In genomic region chr7:149598721-149599308, GRCh38 we compare ENCODE assay signal across 8 cellular contexts.
A peak's percentile ranks its signal among the peaks of the same experiment; 100 is the strongest.
DNase-seq lines count a peak whose midpoint lies in the region; ATAC-seq and TF ChIP-seq lines count a peak whose summit lies in the region.

No MANE protein-coding gene starts in this region.

- intact Hi-C loops in CD4-positive, alpha-beta T cell (cut with DNase I, micrococcal nuclease): no loop called here

- H3K4me1 ChIP-seq in OCI-LY1 (ENCODE audit: insufficient read depth, low read length, severe bottlenecking) (peaks cover 23% of the 10 kb centered on the region), endodermal cell (ENCODE audit: control insufficient read depth, insufficient read depth, low read length) (no peaks in the 10 kb centered on the region)

- no peak for DNase-seq in CD4-positive, alpha-beta T cell
- peak; percentile 48 for DNase-seq in GM20000 (ENCODE audit: low spot score)
- peak; percentile 81 for DNase-seq in endodermal cell
- DNase-seq in neural crest cell (ENCODE audit: low read depth, low spot score): peak; percentile 12
- DNase-seq in stimulated activated CD4-positive, alpha-beta T cell treated with anti-CD3 and anti-CD28 coated beads, Interleukin-12 subunit alpha, Interleukin-12 subunit beta, amount 100 ng/mL, for 4 hours: no peak
- DNase-seq in retina: no peak

- POLR2A ChIA-PET in CD4-positive, alpha-beta T cell (lab: Charles Lee): interaction anchor here (1.2 to 2.8 kb wide), 2 partner anchors 26 kb away, joined by 3 to 11 read pairs; no protein-coding TSS in a partner anchor

- peak overlapping the region; percentile 76 for H3K27ac Mint-ChIP-seq in CD4-positive, alpha-beta T cell
- H3K27ac Mint-ChIP-seq in endodermal cell (no peak overlapping the region), neural crest cell (ENCODE audit: unreplicated experiment) (no peak overlapping the region)

- no peaks in the 10 kb centered on the region for H3F3A ChIP-seq in OCI-LY1 (ENCODE audit: insufficient read depth, low read length)

- H3K9ac ChIP-seq in OCI-LY1 (ENCODE audit: low read length) (no peak overlapping the region), endodermal cell (ENCODE audit: extremely low read depth, low read length, poor library complexity, severe bottlenecking) (no peak overlapping the region)

- H4K20me1 ChIP-seq in OCI-LY1 (ENCODE audit: insufficient read depth, low read length): no peaks in the 10 kb centered on the region

- ATAC-seq in CD4-positive, alpha-beta T cell (ENCODE audit: poor library complexity): no peak
- ATAC-seq in HG03097 (IDR thresholded peaks at IDR 0.05; ENCODE audit: low FRiP score, unreplicated experiment): no peak

- no peaks in the 10 kb centered on the region for H3K9me3 Mint-ChIP-seq in CD4-positive, alpha-beta T cell
- H3K9me3 Mint-ChIP-seq in endodermal cell (no peaks in the 10 kb centered on the region), neural crest cell (no peaks in the 10 kb centered on the region)

- H3K27ac ChIP-seq in CD4-positive, alpha-beta T cell (ENCODE audit: low read depth, low read length): no peak overlapping the region
- H3K27ac ChIP-seq in OCI-LY1 (ENCODE audit: low read depth, low read length, poor library complexity, severe bottlenecking): no peak overlapping the region
- H3K27ac ChIP-seq in endodermal cell (ENCODE audit: low read depth, low read length): no peak overlapping the region

- no peak overlapping the region for H2AFZ ChIP-seq in OCI-LY1 (ENCODE audit: low read length)

- H3K9me2 ChIP-seq in OCI-LY1 (ENCODE audit: low read depth, low read length): no peaks in the 10 kb centered on the region

- H3K27me3 ChIP-seq in CD4-positive, alpha-beta T cell (ENCODE audit: control insufficient read depth, insufficient read depth, low read length): no peaks in the 10 kb centered on the region
- no peaks in the 10 kb centered on the region for H3K27me3 ChIP-seq in OCI-LY1 (ENCODE audit: insufficient read depth, low read length)
- H3K27me3 ChIP-seq in endodermal cell (ENCODE audit: control insufficient read depth, insufficient read depth, low read length, poor library complexity, severe bottlenecking): no peaks in the 10 kb centered on the region

- H3K36me3 ChIP-seq in OCI-LY1 (ENCODE audit: insufficient read depth, low read length) (peaks cover 70% of the 10 kb centered on the region), endodermal cell (ENCODE audit: control insufficient read depth, insufficient read depth, low read length) (peaks cover 53% of the 10 kb centered on the region)

- no peaks in the 10 kb centered on the region for H3K79me2 ChIP-seq in OCI-LY1 (ENCODE audit: insufficient read depth, low read length)

- H3K9me3 ChIP-seq in CD4-positive, alpha-beta T cell (ENCODE audit: control insufficient read depth, low read length): no peaks in the 10 kb centered on the region
- no peaks in the 10 kb centered on the region for H3K9me3 ChIP-seq in OCI-LY1 (ENCODE audit: low read length)
- H3K9me3 ChIP-seq in endodermal cell (ENCODE audit: control insufficient read depth, low read length): no peaks in the 10 kb centered on the region

- TF ChIP-seq CTCF in CD4-positive, alpha-beta T cell (IDR thresholded peaks at IDR 0.05): no peak
- TF ChIP-seq CTCF in GM20000 (IDR thresholded peaks at IDR 0.05; ENCODE audit: extremely low read depth, missing control alignments): no peak
- TF ChIP-seq CTCF in OCI-LY1 (IDR thresholded peaks at IDR 0.05; ENCODE audit: low read length): peak; percentile 82
- TF ChIP-seq CTCF in endodermal cell (conservative IDR thresholded peaks at IDR 0.05): peak; percentile 76
- TF ChIP-seq CTCF in neural crest cell (conservative IDR thresholded peaks at IDR 0.05): peak; percentile 54

- H3K4me1 Mint-ChIP-seq in CD4-positive, alpha-beta T cell (ENCODE audit: low read depth): peaks cover 29% of the 10 kb centered on the region
- no peaks in the 10 kb centered on the region for H3K4me1 Mint-ChIP-seq in endodermal cell
- H3K4me1 Mint-ChIP-seq in neural crest cell: no peaks in the 10 kb centered on the region

- no peak overlapping the region for H3K4me3 Mint-ChIP-seq in CD4-positive, alpha-beta T cell
- no peak overlapping the region for H3K4me3 Mint-ChIP-seq in endodermal cell
- H3K4me3 Mint-ChIP-seq in neural crest cell: no peak overlapping the region

- H3K36me3 Mint-ChIP-seq in CD4-positive, alpha-beta T cell (ENCODE audit: low read depth): peaks cover 79% of the 10 kb centered on the region
- H3K36me3 Mint-ChIP-seq in endodermal cell (ENCODE audit: low read depth): peaks cover 50% of the 10 kb centered on the region
- peaks cover 10% of the 10 kb centered on the region for H3K36me3 Mint-ChIP-seq in neural crest cell (ENCODE audit: low read depth)

- no peak overlapping the region for H3K4me3 ChIP-seq in OCI-LY1 (ENCODE audit: low read depth, low read length, poor library complexity, severe bottlenecking)
- no peak overlapping the region for H3K4me3 ChIP-seq in endodermal cell (ENCODE audit: low read length)

- no peaks in the 10 kb centered on the region for H3K27me3 Mint-ChIP-seq in CD4-positive, alpha-beta T cell
- H3K27me3 Mint-ChIP-seq in endodermal cell (ENCODE audit: insufficient read depth): no peaks in the 10 kb centered on the region
- no peaks in the 10 kb centered on the region for H3K27me3 Mint-ChIP-seq in neural crest cell (ENCODE audit: low read depth)

- CTCF ChIA-PET in CD4-positive, alpha-beta T cell (lab: Charles Lee): interaction anchor here (1.2 to 1.3 kb wide), 2 partner anchors 15 to 26 kb away, joined by 3 to 8 read pairs; no protein-coding TSS in a partner anchor

- WGBS in endodermal cell (ENCODE audit: insufficient coverage in 1 of 2, insufficient read length in 1 of 2), 2 experiments: 88 to 96% methylated on average over 1 of the region's 1 CpG

- no peak overlapping the region for H3K4me2 ChIP-seq in OCI-LY1 (ENCODE audit: low read length)

Comparison
In these comparisons a context has a peak if more than half of its experiments do, and no peak if none do; other contexts are left out.
1. DNase-seq: peak in GM20000 (single experiment), endodermal cell (single experiment) and neural crest cell (single experiment); none in CD4-positive, alpha-beta T cell (0 of 10), stimulated activated CD4-positive, alpha-beta T cell treated with anti-CD3 and anti-CD28 coated beads, Interleukin-12 subunit alpha, Interleukin-12 subunit beta, amount 100 ng/mL, for 4 hours (single experiment) and retina (single experiment).
2. CTCF ChIP-seq: peak in OCI-LY1 (single experiment), endodermal cell (single experiment) and neural crest cell (single experiment); none in CD4-positive, alpha-beta T cell (single experiment) and GM20000 (single experiment).